4 cellular contexts compared by ENCODE assay signal in the genomic region with DNA sequence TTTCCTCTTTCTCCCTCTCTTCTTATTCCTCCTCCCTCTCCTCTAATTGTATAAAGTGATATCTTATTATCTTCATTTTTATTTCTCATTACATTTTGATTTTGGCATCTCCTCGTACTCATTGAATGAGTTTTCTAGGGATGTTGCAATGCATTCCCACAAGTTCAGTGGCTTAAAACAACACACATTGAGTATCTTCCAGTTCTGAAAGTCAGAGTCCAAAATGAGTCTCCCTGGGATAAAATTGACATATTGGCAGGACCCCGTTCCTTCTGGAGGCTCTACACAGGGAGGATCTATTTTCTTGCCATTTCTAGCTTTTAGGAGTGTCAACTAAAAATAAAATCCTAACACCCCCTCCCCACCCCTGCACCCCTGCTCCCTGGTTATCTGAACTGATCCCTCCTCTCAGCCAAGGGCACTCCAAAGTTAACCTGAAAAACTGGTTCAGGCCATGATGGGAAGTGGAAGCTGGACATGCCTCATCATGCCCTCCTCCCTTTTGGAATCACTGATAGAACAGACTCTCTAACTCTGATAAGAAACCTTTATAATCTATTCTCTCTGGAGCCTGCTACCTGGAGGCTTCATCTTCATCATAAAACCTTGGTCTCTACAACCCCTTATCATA. TPM values are rescaled to one million over a fixed set of nuclear protein-coding genes. Genes with fewer than 3 reads are reported as not detected.
"Had no signal": no experiment of that assay in that cellular context is flagged by ENCODE, and none has a peak within 500 bp of the region (broad histone marks: within the 10 kb centered on the region; RNA-seq: fewer than 3 reads in every experiment).

No MANE protein-coding gene starts in this region.

RNA-seq across cellular contexts. Expression of a gene that starts 29.5 kb away (rescaled TPM):
- total RNA-seq: OCI-LY7, PC-3 had no signal
- polyA plus RNA-seq: IgD-negative memory B cell, K562 had no signal
